ENCODE assay signal across 8 cellular contexts in genomic region chr3:122977645-122978466, GRCh38. TPM values are rescaled to one million over a fixed set of nuclear protein-coding genes. Genes with fewer than 3 reads are reported as not detected.
DNase-seq lines count a peak whose midpoint lies in the region; ATAC-seq and TF ChIP-seq lines count a peak whose summit lies in the region.

No MANE protein-coding gene starts in this region.

- H3K4me3 ChIP-seq in uterus, result no peak overlapping the region

- H3K36me3 ChIP-seq in uterus, result no peaks in the 10 kb centered on the region

- no peak overlapping the region for H3K27ac Mint-ChIP-seq in activated T-cell treated with anti-CD3 and anti-CD28 coated beads, Interleukin-2, amount 50 U/mL, for 72 hours

- H3K4me1 ChIP-seq in uterus, result peaks cover 0 to 5% of the 10 kb centered on the region in 2 donors

- DNase-seq in NCI-H2227 (lab: John Stamatoyannopoulos, UW; ENCODE audit: unreplicated experiment), result peak; percentile 39
- DNase-seq in NCI-H2227 treated with DMSO at 0.1 percent for 48 hours (lab: John Stamatoyannopoulos, UW), result no peak
- peak; percentile 19 to 36 for DNase-seq in hippocampal formation (lab: John Stamatoyannopoulos, UW)
- DNase-seq in uterus, result peak; percentile 41 to 45
- no peak for DNase-seq in activated T-cell treated with anti-CD3 and anti-CD28 coated beads, Interleukin-2, amount 50 U/mL, for 72 hours

- no peak for ATAC-seq in GM19328 (IDR thresholded peaks at IDR 0.05; ENCODE audit: unreplicated experiment)
- no peak for ATAC-seq in HG02884 (IDR thresholded peaks at IDR 0.05; ENCODE audit: unreplicated experiment)
- ATAC-seq in activated T-cell treated with anti-CD3 and anti-CD28 coated beads, Interleukin-2, amount 50 U/mL, for 72 hours (replicated peaks in 1 of 2), result no peak

- no peaks in the 10 kb centered on the region for H3K36me3 Mint-ChIP-seq in activated T-cell treated with anti-CD3 and anti-CD28 coated beads, Interleukin-2, amount 50 U/mL, for 72 hours (ENCODE audit: insufficient read depth in 2 of 2)

- TF ChIP-seq POLR2A in uterus (IDR thresholded peaks at IDR 0.05), result no peak

- intact Hi-C loops in uterus (cut with DNase I; ENCODE audit: low total_unique reads), result no loop called here

- H3K27ac ChIP-seq in angular gyrus (ENCODE audit: low read depth, low read length) (peak overlapping the region; percentile 9), uterus (no peak overlapping the region)

- no peak for TF ChIP-seq CTCF in uterus (IDR thresholded peaks at IDR 0.05)

- H3K27me3 ChIP-seq in uterus, result no peaks in the 10 kb centered on the region

- peaks cover 18% of the 10 kb centered on the region for H3K4me1 Mint-ChIP-seq in activated T-cell treated with anti-CD3 and anti-CD28 coated beads, Interleukin-2, amount 50 U/mL, for 72 hours (ENCODE audit: low read depth)

- H3K27me3 Mint-ChIP-seq in activated T-cell treated with anti-CD3 and anti-CD28 coated beads, Interleukin-2, amount 50 U/mL, for 72 hours (ENCODE audit: low read depth), result peaks cover 22% of the 10 kb centered on the region

- H3K4me3 Mint-ChIP-seq in activated T-cell treated with anti-CD3 and anti-CD28 coated beads, Interleukin-2, amount 50 U/mL, for 72 hours, result no peak overlapping the region

- H3K9me3 Mint-ChIP-seq in activated T-cell treated with anti-CD3 and anti-CD28 coated beads, Interleukin-2, amount 50 U/mL, for 72 hours, result no peaks in the 10 kb centered on the region

- H3K9me3 ChIP-seq in uterus, result no peaks in the 10 kb centered on the region

RNA-seq across cellular contexts. Expression of gene SEMA5B, which starts 49.7 kb away (rescaled TPM):
- 10 to 100 TPM in 1 of 4 donors, 1 to 10 TPM in 1, under 1 TPM in 1, not detected in 1; 0.29 to 25.4 (median 4.5) TPM for total RNA-seq in uterus
- not detected for total RNA-seq in activated T-cell treated with anti-CD3 and anti-CD28 coated beads, Interleukin-2, amount 50 U/mL, for 72 hours

Comparison
In these comparisons a context has a peak if more than half of its experiments do, and no peak if none do; other contexts are left out.
1. DNase-seq: peak in NCI-H2227 (single experiment), hippocampal formation (2 of 2) and uterus (2 of 2); none in NCI-H2227 treated with DMSO at 0.1 percent for 48 hours (single experiment) and activated T-cell treated with anti-CD3 and anti-CD28 coated beads, Interleukin-2, amount 50 U/mL, for 72 hours (0 of 2).